11 cellular contexts compared by ENCODE assay signal in the genomic region with DNA sequence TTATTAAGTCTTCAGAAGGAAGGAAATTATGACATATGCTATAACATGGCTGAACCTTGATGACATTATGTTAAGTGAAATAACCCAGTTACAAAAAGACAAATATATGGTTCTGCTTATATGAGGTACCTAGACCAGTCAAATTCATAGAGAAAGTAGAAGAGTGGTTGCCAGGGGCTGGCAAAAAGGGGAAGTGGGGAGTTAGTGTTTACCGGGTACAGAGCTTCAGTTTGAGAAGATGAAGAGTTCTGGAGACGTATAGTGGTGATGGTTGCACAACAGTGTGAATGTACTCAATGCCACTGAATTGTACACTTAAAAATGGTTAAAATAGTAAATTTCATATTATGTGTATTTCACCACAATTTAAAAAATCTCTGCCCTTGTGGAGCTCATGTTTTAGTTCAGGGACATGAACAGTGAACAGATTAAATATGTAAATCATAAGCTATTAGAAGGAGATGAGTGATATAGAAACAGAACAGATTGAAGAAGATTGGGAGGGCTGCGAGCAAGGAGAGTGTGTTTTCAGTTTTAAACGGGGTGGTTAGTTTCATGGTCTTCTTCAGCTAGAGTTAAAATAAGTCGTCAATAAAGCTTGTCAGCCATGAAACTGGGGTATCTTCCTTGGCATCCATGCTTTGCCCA.
DNase-seq lines count a peak whose midpoint lies in the region; ATAC-seq and TF ChIP-seq lines count a peak whose summit lies in the region.
"Had no signal": no experiment of that assay in that cellular context is flagged by ENCODE, and none has a peak within 500 bp of the region (broad histone marks: within the 10 kb centered on the region; RNA-seq: fewer than 3 reads in every experiment).

No MANE protein-coding gene starts in this region.

- no peak overlapping the region for H3K4me3 Mint-ChIP-seq in immature natural killer cell

- no peak for TF ChIP-seq CTCF in GM12865 (IDR thresholded peaks at IDR 0.05; ENCODE audit: insufficient read depth, low read depth, low read length, missing control alignments)

- H3K27ac ChIP-seq in effector memory CD4-positive, alpha-beta T cell (ENCODE audit: insufficient read depth, low read length, poor library complexity, severe bottlenecking) = no peak overlapping the region
- H3K27ac ChIP-seq: heart left ventricle, SJCRH30 had no signal

- no peaks in the 10 kb centered on the region for H3K27me3 ChIP-seq in effector memory CD4-positive, alpha-beta T cell (replicated peaks; ENCODE audit: control insufficient read depth, insufficient read depth, low read length, poor library complexity, severe bottlenecking)
- H3K27me3 ChIP-seq: heart left ventricle, SJCRH30 had no signal

- H3K4me3 ChIP-seq in GM12865 (ENCODE audit: low read depth, low read length) = no peak overlapping the region
- no peak overlapping the region for H3K4me3 ChIP-seq in effector memory CD4-positive, alpha-beta T cell (ENCODE audit: insufficient read depth, low read depth, low read length, poor library complexity, severe bottlenecking)
- H3K4me3 ChIP-seq: heart left ventricle, SJCRH30 had no signal

- peaks cover 12% of the 10 kb centered on the region for H3K4me1 ChIP-seq in effector memory CD4-positive, alpha-beta T cell (ENCODE audit: control insufficient read depth, insufficient read depth, low read length, poor library complexity, severe bottlenecking)

- peaks cover 9 to 18% of the 10 kb centered on the region in 2 donors for H3K4me1 Mint-ChIP-seq in immature natural killer cell

- peaks cover 2 to 13% (median 8%) of the 10 kb centered on the region in 3 donors for H3K27me3 Mint-ChIP-seq in immature natural killer cell (ENCODE audit: low read depth in 3 of 3)

- no peaks in the 10 kb centered on the region for H3K9me3 Mint-ChIP-seq in immature natural killer cell

- no peak overlapping the region for H3K27ac Mint-ChIP-seq in immature natural killer cell

- H3K36me3 Mint-ChIP-seq in immature natural killer cell = peaks cover 0 to 17% (median 0%) of the 10 kb centered on the region in 3 donors

- DNase-seq in GM12865 (ENCODE audit: low read depth) (peak; percentile 65), SIG-M5 treated with dmso at 0.1 percent for 504 hours (lab: John Stamatoyannopoulos, UW; ENCODE audit: unreplicated experiment) (peak; percentile 97), immature natural killer cell (no peak), DMS53 (lab: John Stamatoyannopoulos, UW) (no peak), cerebellar cortex (ENCODE audit: low spot score) (no peak)
- no peak for DNase-seq in effector memory CD4-positive, alpha-beta T cell
- DNase-seq: heart left ventricle, MM.1S, SJCRH30 had no signal

- no peaks in the 10 kb centered on the region for H3K36me3 ChIP-seq in effector memory CD4-positive, alpha-beta T cell (ENCODE audit: control insufficient read depth, insufficient read depth, low read length)
- H3K36me3 ChIP-seq: heart left ventricle, SJCRH30 had no signal

- H3K9me3 ChIP-seq in effector memory CD4-positive, alpha-beta T cell (ENCODE audit: control insufficient read depth, low read length) = no peaks in the 10 kb centered on the region
- H3K9me3 ChIP-seq: heart left ventricle, SJCRH30 had no signal

- ATAC-seq in GM21423 (IDR thresholded peaks at IDR 0.05; ENCODE audit: unreplicated experiment) = peak; percentile 39
- peak; percentile 46 for ATAC-seq in HG03196 (IDR thresholded peaks at IDR 0.05; ENCODE audit: unreplicated experiment)
- ATAC-seq: heart left ventricle had no signal

Comparison
In these comparisons a context has a peak if more than half of its experiments do, and no peak if none do; other contexts are left out.
1. DNase-seq: peak in GM12865 (single experiment) and SIG-M5 treated with dmso at 0.1 percent for 504 hours (single experiment); none in immature natural killer cell (0 of 3), effector memory CD4-positive, alpha-beta T cell (0 of 3), DMS53 (single experiment) and cerebellar cortex (single experiment).